Comparison of ENCODE assay signal across 8 cellular contexts in genomic region chr19:48815870-48816501, GRCh38. TPM values are rescaled to one million over a fixed set of nuclear protein-coding genes. Genes with fewer than 3 reads are reported as not detected.
DNase-seq lines count a peak whose midpoint lies in the region; ATAC-seq and TF ChIP-seq lines count a peak whose summit lies in the region.

No MANE protein-coding gene starts in this region.

- in situ Hi-C loops in GM13977 (cut with MboI; ENCODE audit: low pct_unique_long_range_greater_than_20kb, low sequenced_read_pairs, unreplicated experiment) = no loop called here
- in situ Hi-C loops in KBM-7 (cut with MboI; ENCODE audit: low pct_unique_long_range_greater_than_20kb, low sequenced_read_pairs) = no loop called here

- H3K27ac Mint-ChIP-seq in CD4-positive, alpha-beta memory T cell = peak overlapping the region in 4 of 7 donors; percentile 19 to 89 (median 71)
- no peak overlapping the region for H3K27ac Mint-ChIP-seq in T-helper 17 cell

- H3K4me3 Mint-ChIP-seq in CD4-positive, alpha-beta memory T cell = no peak overlapping the region
- peak overlapping the region; percentile 3 for H3K4me3 Mint-ChIP-seq in T-helper 17 cell

- no peak overlapping the region for H3K9ac ChIP-seq in liver (ENCODE audit: low read depth in 1 of 2, low read length in 2 of 2)

- DNase-seq in CD4-positive, alpha-beta memory T cell = peak in 4 of 5 donors; percentile 32 to 70 (median 47)
- peak; percentile 37 for DNase-seq in GM13977 (ENCODE audit: low spot score)
- no peak for DNase-seq in T-helper 17 cell
- no peak for DNase-seq in KBM-7
- DNase-seq in cerebellum (ENCODE audit: low spot score) = no peak
- DNase-seq in iPS-NIHi7 (ENCODE audit: extremely low spot score) = no peak

- no peaks in the 10 kb centered on the region for H3K36me3 ChIP-seq in CD4-positive, alpha-beta memory T cell (ENCODE audit: insufficient read depth, low read length)
- no peaks in the 10 kb centered on the region for H3K36me3 ChIP-seq in liver (ENCODE audit: control insufficient read depth in 4 of 4, insufficient read depth in 3 of 4, low read depth in 1 of 4, low read length in 3 of 4)

- POLR2A ChIA-PET in CD4-positive, alpha-beta memory T cell (lab: Charles Lee; ENCODE audit: partially characterized antibody) = interaction anchor here (0.9 kb wide), 1 partner anchor 149 kb away, joined by 3 read pairs; the partner anchor contains the start of gene FTL

- peaks cover 8 to 27% (median 16%) of the 10 kb centered on the region in 4 donors for H3K4me1 Mint-ChIP-seq in CD4-positive, alpha-beta memory T cell
- peaks cover 9% of the 10 kb centered on the region for H3K4me1 Mint-ChIP-seq in T-helper 17 cell

- ATAC-seq in T-helper 17 cell (peak; percentile 74), HG03354 (IDR thresholded peaks at IDR 0.05; ENCODE audit: poor library complexity, severe bottlenecking, unreplicated experiment) (no peak)

- TF ChIP-seq RAD21 in liver (IDR thresholded peaks at IDR 0.05) = peak in 1 of 2 donors; percentile 43

- no peak overlapping the region for H3K4me3 ChIP-seq in CD4-positive, alpha-beta memory T cell (ENCODE audit: low read length in 2 of 2)
- no peak overlapping the region for H3K4me3 ChIP-seq in liver (ENCODE audit: low read depth in 1 of 3, low read length in 3 of 3)

- H3K36me3 Mint-ChIP-seq in CD4-positive, alpha-beta memory T cell = no peaks in the 10 kb centered on the region
- H3K36me3 Mint-ChIP-seq in T-helper 17 cell (ENCODE audit: low read depth) = no peaks in the 10 kb centered on the region

- intact Hi-C loops in CD4-positive, alpha-beta memory T cell (cut with micrococcal nuclease) = no loop called here

- H3K27me3 Mint-ChIP-seq in CD4-positive, alpha-beta memory T cell = no peaks in the 10 kb centered on the region
- H3K27me3 Mint-ChIP-seq in T-helper 17 cell = no peaks in the 10 kb centered on the region

- H3K27ac ChIP-seq in CD4-positive, alpha-beta memory T cell (ENCODE audit: low read depth, low read length) = no peak overlapping the region
- H3K27ac ChIP-seq in liver (ENCODE audit: low read depth in 1 of 2, low read length in 2 of 2) = peak overlapping the region in 1 of 2 donors; percentile 53

- WGBS in liver = 36% methylated on average over 14 of the region's 14 CpGs

- H3K4me1 ChIP-seq in CD4-positive, alpha-beta memory T cell (ENCODE audit: insufficient read depth, low read length) = no peaks in the 10 kb centered on the region
- H3K4me1 ChIP-seq in liver (ENCODE audit: control insufficient read depth in 4 of 4, insufficient read depth in 4 of 4, low read length in 3 of 4) = peaks cover 10 to 43% (median 26%) of the 10 kb centered on the region in 4 donors

- TF ChIP-seq CTCF in GM13977 (IDR thresholded peaks at IDR 0.05; ENCODE audit: extremely low read depth, insufficient read depth, missing control alignments) = no peak
- TF ChIP-seq CTCF in liver (IDR thresholded peaks at IDR 0.05; ENCODE audit: low read depth, low read length, missing input control) = peak; percentile 43

- CTCF ChIA-PET in CD4-positive, alpha-beta memory T cell (lab: Charles Lee; ENCODE audit: partially characterized antibody) = interaction anchor here (1.0 kb wide), 2 partner anchors 9 to 20 kb away, joined by 3 to 4 read pairs; partner anchors contain the start of gene HSD17B14

- no peaks in the 10 kb centered on the region for H3K27me3 ChIP-seq in CD4-positive, alpha-beta memory T cell (ENCODE audit: insufficient read depth, low read length)
- no peaks in the 10 kb centered on the region for H3K27me3 ChIP-seq in liver (ENCODE audit: control insufficient read depth in 4 of 4, insufficient read depth in 4 of 4, low read length in 3 of 4)

- H3K9me3 Mint-ChIP-seq in CD4-positive, alpha-beta memory T cell = no peaks in the 10 kb centered on the region

- no peaks in the 10 kb centered on the region for H3K9me3 ChIP-seq in CD4-positive, alpha-beta memory T cell (ENCODE audit: control insufficient read depth in 1 of 2, low read length in 2 of 2)
- H3K9me3 ChIP-seq in T-helper 17 cell (ENCODE audit: control insufficient read depth, low read length, poor library complexity, severe bottlenecking) = no peaks in the 10 kb centered on the region
- H3K9me3 ChIP-seq in liver (ENCODE audit: control insufficient read depth in 4 of 4, low read length in 3 of 4) = no peaks in the 10 kb centered on the region

TF ChIP-seq in liver, 16 proteins besides CTCF, POLR2A, EP300 and RAD21:
- TF ChIP-seq RXRA (IDR thresholded peaks at IDR 0.05) (peak; percentile 75 to 87), YY1 (IDR thresholded peaks at IDR 0.05) (no peak), ZBTB33 (IDR thresholded peaks at IDR 0.05) (no peak), SP1 (IDR thresholded peaks at IDR 0.05) (peak; percentile 50), HNF4G (IDR thresholded peaks at IDR 0.05) (peak; percentile 11), HNF4A (conservative IDR thresholded peaks at IDR 0.05) (peak; percentile 18 to 39), FOXA2 (IDR thresholded peaks at IDR 0.05) (no peak)

RNA-seq across cellular contexts. Expression of gene BCAT2, which starts 5.2 kb away (rescaled TPM):
- total RNA-seq in CD4-positive, alpha-beta memory T cell = 10 to 100 TPM; 25.9 to 30.1 TPM
- polyA plus RNA-seq in CD4-positive, alpha-beta memory T cell = 10 to 100 TPM; 19.0 to 28.8 TPM
- total RNA-seq in T-helper 17 cell = 10 to 100 TPM; 14.0 to 14.6 TPM
- 1 to 10 TPM; 8.9 to 9.2 TPM for total RNA-seq in liver
- polyA plus RNA-seq in liver = 10 to 100 TPM in 1 of 2 donors, 1 to 10 TPM in 1; 7.8 to 35.8 TPM
- 8.9 TPM for total RNA-seq in cerebellum

RNA-seq across cellular contexts. Expression of gene HSD17B14, which starts 20.3 kb away (rescaled TPM):
- under 1 TPM; 0.35 to 0.75 TPM for total RNA-seq in CD4-positive, alpha-beta memory T cell
- 1 to 10 TPM in 1 of 2 donors, under 1 TPM in 1; 0.32 to 1.1 TPM for polyA plus RNA-seq in CD4-positive, alpha-beta memory T cell
- total RNA-seq in T-helper 17 cell = under 1 TPM in 1 of 2 donors, not detected in 1; 0.44 TPM
- total RNA-seq in liver = 10 to 100 TPM in 1 of 2 donors, 1 to 10 TPM in 1; 3.7 to 11.2 TPM
- 10 to 100 TPM in 1 of 2 donors, 1 to 10 TPM in 1; 4.9 to 12.6 TPM for polyA plus RNA-seq in liver
- total RNA-seq in cerebellum = 3.3 TPM

RNA-seq across cellular contexts. Expression of gene PLEKHA4, which starts 52.4 kb away (rescaled TPM):
- 1 to 10 TPM; 2.8 to 6.6 TPM for total RNA-seq in CD4-positive, alpha-beta memory T cell
- polyA plus RNA-seq in CD4-positive, alpha-beta memory T cell = 1 to 10 TPM; 2.3 to 7.5 TPM
- total RNA-seq in T-helper 17 cell = 1 to 10 TPM in 1 of 2 donors, under 1 TPM in 1; 0.42 to 3.0 TPM
- total RNA-seq in liver = 1 to 10 TPM; 4.4 to 7.3 TPM
- 10 to 100 TPM in 1 of 2 donors, 1 to 10 TPM in 1; 5.3 to 17.2 TPM for polyA plus RNA-seq in liver
- total RNA-seq in cerebellum = 1.5 TPM

RNA-seq across cellular contexts. Expression of gene PPP1R15A, which starts 56.2 kb away (rescaled TPM):
- total RNA-seq in CD4-positive, alpha-beta memory T cell = 10 to 100 TPM; 67.0 to 69.8 TPM
- polyA plus RNA-seq in CD4-positive, alpha-beta memory T cell = 10 to 100 TPM; 79.6 to 83.3 TPM
- total RNA-seq in T-helper 17 cell (1,000 to 10,000 TPM in 1 of 2 donors, 100 to 1,000 TPM in 1; 954 to 1,165 TPM), liver (10 to 100 TPM; 13.2 to 52.5 TPM), cerebellum (13.9 TPM)
- polyA plus RNA-seq in liver = 1 to 10 TPM; 5.6 to 9.3 TPM

Comparison
In these comparisons a context has a peak if more than half of its experiments do, and no peak if none do; other contexts are left out.
1. DNase-seq: peak in CD4-positive, alpha-beta memory T cell (4 of 5) and GM13977 (single experiment); none in T-helper 17 cell (0 of 3), KBM-7 (single experiment), cerebellum (single experiment) and iPS-NIHi7 (single experiment).